ENCODE assay signal across 20 cellular contexts in the genomic region with DNA sequence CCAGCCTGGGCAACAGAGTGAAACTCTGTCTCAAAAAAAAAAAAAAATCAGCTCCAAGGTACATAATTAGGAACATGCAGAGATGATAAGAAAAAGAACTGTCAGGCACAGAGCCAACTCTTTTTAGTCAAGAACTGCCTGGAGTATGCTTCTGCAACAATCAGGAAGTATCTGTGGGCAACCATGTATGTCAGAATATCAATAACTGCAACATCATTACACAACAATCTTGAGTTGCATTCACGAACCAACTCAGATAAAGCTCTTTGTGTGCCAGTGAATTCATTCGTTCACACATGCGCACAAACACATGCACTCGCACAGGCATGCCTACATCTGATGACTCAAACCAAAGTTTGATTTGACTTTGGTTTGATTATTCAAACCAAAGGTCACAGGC. TPM values are rescaled to one million over a fixed set of nuclear protein-coding genes. Genes with fewer than 3 reads are reported as not detected.
DNase-seq lines count a peak whose midpoint lies in the region; ATAC-seq, FAIRE-seq and TF ChIP-seq lines count a peak whose summit lies in the region.
"Had no signal": no experiment of that assay in that cellular context is flagged by ENCODE, and none has a peak within 500 bp of the region (broad histone marks: within the 10 kb centered on the region; RNA-seq: fewer than 3 reads in every experiment).

No MANE protein-coding gene starts in this region.

- H3K27me3 ChIP-seq in keratinocyte (ENCODE audit: control insufficient read depth, extremely low read depth, insufficient read depth, low read length) (no peaks in the 10 kb centered on the region), osteoblast (ENCODE audit: insufficient read depth, low read length) (no peaks in the 10 kb centered on the region), dorsolateral prefrontal cortex (no peaks in the 10 kb centered on the region)
- H3K27me3 ChIP-seq: cardiac muscle cell, upper lobe of left lung had no signal

- DNase-seq in MV-4-11 (lab: John Stamatoyannopoulos, UW): peak; percentile 68
- peak; percentile 64 for DNase-seq in keratinocyte (ENCODE audit: low read depth, low spot score)
- DNase-seq in osteoblast (ENCODE audit: insufficient read length, low spot score, missing footprints): no peak
- no peak for DNase-seq in dorsolateral prefrontal cortex
- DNase-seq in activated CD4-positive, alpha-beta T cell treated with anti-CD3 and anti-CD28 coated beads for 4 hours: no peak
- DNase-seq: activated CD4-positive, alpha-beta T cell treated with anti-CD3 and anti-CD28 coated beads for 1 hour; endodermal cell; NCI-H1092 treated with DMSO at 0.1 percent for 48 hours; nucleus accumbens; T-helper 1 cell; upper lobe of left lung had no signal

- H3K4me1 ChIP-seq in keratinocyte (ENCODE audit: control insufficient read depth, extremely low read depth, insufficient read depth, low read length): peaks cover 4% of the 10 kb centered on the region
- H3K4me1 ChIP-seq in osteoblast (ENCODE audit: insufficient read depth, low read length): peaks cover 5% of the 10 kb centered on the region

- H4K20me1 ChIP-seq in keratinocyte (ENCODE audit: control insufficient read depth, extremely low read depth, insufficient read depth, low read length) (no peaks in the 10 kb centered on the region), osteoblast (ENCODE audit: insufficient read depth, low read length) (no peaks in the 10 kb centered on the region)

- no peak overlapping the region for H2AFZ ChIP-seq in keratinocyte (ENCODE audit: control insufficient read depth, low read length)
- H2AFZ ChIP-seq in osteoblast (ENCODE audit: low read length): no peak overlapping the region

- no peaks in the 10 kb centered on the region for H3K9me3 ChIP-seq in keratinocyte (ENCODE audit: control insufficient read depth, low read depth, low read length)
- H3K9me3 ChIP-seq in osteoblast (ENCODE audit: low read depth, low read length): no peaks in the 10 kb centered on the region
- H3K9me3 ChIP-seq: upper lobe of left lung had no signal

- no peaks in the 10 kb centered on the region for H3K36me3 ChIP-seq in keratinocyte (ENCODE audit: control insufficient read depth in 2 of 2, extremely low read depth in 1 of 2, insufficient read depth in 2 of 2, low read length in 2 of 2)
- no peaks in the 10 kb centered on the region for H3K36me3 ChIP-seq in osteoblast (ENCODE audit: insufficient read depth, low read length)
- H3K36me3 ChIP-seq: cardiac muscle cell, upper lobe of left lung had no signal

- H3K4me3 ChIP-seq in keratinocyte (ENCODE audit: control insufficient read depth in 2 of 3, extremely low read depth in 1 of 3, insufficient read depth in 2 of 3, low read depth in 1 of 3, low read length in 3 of 3) (no peak overlapping the region), osteoblast (ENCODE audit: insufficient read depth, low read length) (no peak overlapping the region), dorsolateral prefrontal cortex (no peak overlapping the region)
- H3K4me3 ChIP-seq: cardiac muscle cell, upper lobe of left lung had no signal

- no peak for TF ChIP-seq CTCF in C4-2B (conservative IDR thresholded peaks at IDR 0.05)
- TF ChIP-seq CTCF in VCaP (conservative IDR thresholded peaks at IDR 0.05): no peak
- TF ChIP-seq CTCF in keratinocyte (optimal IDR thresholded peaks at IDR 0.05 in 1 of 3, IDR thresholded peaks at IDR 0.05 in 1 of 3, conservative IDR thresholded peaks at IDR 0.05 in 1 of 3; ENCODE audit: extremely low read depth in 1 of 3, insufficient read depth in 2 of 3, low read length in 3 of 3): no peak
- TF ChIP-seq CTCF in osteoblast (IDR thresholded peaks at IDR 0.05; ENCODE audit: extremely low read depth, low read depth, low read length): no peak
- no peak for TF ChIP-seq CTCF in dorsolateral prefrontal cortex (IDR thresholded peaks at IDR 0.05 in 54 of 56, conservative IDR thresholded peaks at IDR 0.05 in 2 of 56; ENCODE audit: low read depth in 1 of 56, partially characterized antibody in 56 of 56)

- H3K9ac ChIP-seq in keratinocyte (ENCODE audit: control insufficient read depth, extremely low read depth, insufficient read depth, low read length): no peak overlapping the region

- peak; percentile 92 for FAIRE-seq in keratinocyte (lab: Jason Lieb, UNC)
- FAIRE-seq: HTR-8/SVneo had no signal

- no peak overlapping the region for H3K4me2 ChIP-seq in keratinocyte (ENCODE audit: control insufficient read depth, extremely low read depth, insufficient read depth, low read depth, low read length)
- H3K4me2 ChIP-seq in osteoblast (ENCODE audit: insufficient read depth, low read length): no peak overlapping the region

- H3K9me1 ChIP-seq in keratinocyte (ENCODE audit: control insufficient read depth, extremely low read depth, insufficient read depth, low read length): no peaks in the 10 kb centered on the region

- intact Hi-C loops in dorsolateral prefrontal cortex (cut with DNase I): no loop called here

- H3K27ac ChIP-seq in C4-2B (peak overlapping the region; percentile 23), VCaP (peak overlapping the region; percentile 36; the same call in 1 of the 2 replicates), keratinocyte (ENCODE audit: control insufficient read depth, insufficient read depth, low read length) (no peak overlapping the region), osteoblast (ENCODE audit: low read depth, low read length) (no peak overlapping the region), dorsolateral prefrontal cortex (no peak overlapping the region)
- H3K27ac ChIP-seq: cardiac muscle cell, upper lobe of left lung had no signal

- H3K79me2 ChIP-seq in keratinocyte (ENCODE audit: control insufficient read depth, insufficient read depth, low read length): no peaks in the 10 kb centered on the region
- H3K79me2 ChIP-seq in osteoblast (ENCODE audit: insufficient read depth, low read length): no peaks in the 10 kb centered on the region

- dilution Hi-C loops in keratinocyte (cut with MboI; ENCODE audit: extremely low pct_ligation_motif_present, low sequenced_read_pairs): no loop called here

- no peak for ATAC-seq in HG03432 (IDR thresholded peaks at IDR 0.05; ENCODE audit: unreplicated experiment)
- ATAC-seq: activated naive CD4-positive, alpha-beta T cell treated with anti-CD3 and anti-CD28 coated beads, Interleukin-2, amount 50 U/mL, for 72 hours; stimulated activated memory B cell treated with anti-CD40 and anti-IgM and Interleukin-4, amounts not matched to agents 10 μg/mL and 1 μg/mL and 100 μg/mL, for 72 hours had no signal

RNA-seq across cellular contexts. Expression of a gene that starts 32.1 kb away (rescaled TPM):
- 0.08 to 0.58 TPM (median 0.26 TPM) in 3 replicates for polyA plus RNA-seq in keratinocyte
- polyA plus RNA-seq in keratinocyte (2011; ENCODE audit: low read depth): 1.7 TPM
- polyA plus RNA-seq in keratinocyte (2011; cell fraction: cytosol; rRNA removed): 0.10 and 0.29 TPM in 2 replicates
- 0.27 TPM in 1 of 2 replicates, not detected in the other for polyA plus RNA-seq in keratinocyte (2011; cell fraction: nucleus; rRNA removed)
- 0.24 and 0.69 TPM in 2 replicates for polyA plus RNA-seq in keratinocyte (2012; ENCODE audit: low replicate concordance)
- 1.7 to 1.8 TPM in 2 of 3 replicates, not detected in the other for polyA minus RNA-seq in keratinocyte
- polyA minus RNA-seq in keratinocyte (2011; cell fraction: cytosol; rRNA and poly(A)+ RNA removed): not detected
- polyA minus RNA-seq in keratinocyte (2011; cell fraction: nucleus; rRNA and poly(A)+ RNA removed): not detected in 2 replicates
- 0.29 and 1.8 TPM in 2 replicates for total RNA-seq in osteoblast
- total RNA-seq in dorsolateral prefrontal cortex: 10 to 100 TPM in 1 of 120 experiments, 1 to 10 TPM in 102, under 1 TPM in 14, not detected in 3; 0.22 to 11.2 (median 3.1) TPM
- total RNA-seq: glomerular endothelial cell, PC-3 had no signal

RNA-seq across cellular contexts. Expression of a gene that starts 45.0 kb away (rescaled TPM):
- polyA plus RNA-seq in keratinocyte: 34.8 to 60.5 TPM (median 41.2 TPM) in 3 replicates
- polyA plus RNA-seq in keratinocyte (2011; ENCODE audit: low read depth): 71.8 TPM
- 46.5 and 82.6 TPM in 2 replicates for polyA plus RNA-seq in keratinocyte (2011; cell fraction: cytosol; rRNA removed)
- 38.0 and 48.0 TPM in 2 replicates for polyA plus RNA-seq in keratinocyte (2011; cell fraction: nucleus; rRNA removed)
- 36.6 and 64.3 TPM in 2 replicates for polyA plus RNA-seq in keratinocyte (2012; ENCODE audit: low replicate concordance)
- 4.9 to 33.9 TPM (median 16.6 TPM) in 3 replicates for polyA minus RNA-seq in keratinocyte
- polyA minus RNA-seq in keratinocyte (2011; cell fraction: cytosol; rRNA and poly(A)+ RNA removed): 37.6 TPM
- polyA minus RNA-seq in keratinocyte (2011; cell fraction: nucleus; rRNA and poly(A)+ RNA removed): 21.4 and 29.3 TPM in 2 replicates
- total RNA-seq in osteoblast (69.1 and 88.1 TPM in 2 replicates), dorsolateral prefrontal cortex (100 to 1,000 TPM in 41 of 120 experiments, 10 to 100 TPM in 79; 49.8 to 119 (median 94.4) TPM)

Comparison
In these comparisons a context has a peak if more than half of its experiments do, and no peak if none do; other contexts are left out.
1. H3K27ac ChIP-seq: peak in C4-2B (single experiment) and VCaP (single experiment); none in keratinocyte (single experiment), osteoblast (single experiment) and dorsolateral prefrontal cortex (0 of 59).
2. DNase-seq: peak in MV-4-11 (single experiment) and keratinocyte (single experiment); none in osteoblast (single experiment), dorsolateral prefrontal cortex (0 of 10) and activated CD4-positive, alpha-beta T cell treated with anti-CD3 and anti-CD28 coated beads for 4 hours (0 of 2).